Comparison of ENCODE assay signal across 19 cellular contexts in genomic region chr7:155224116-155224811, GRCh38.
A peak's percentile ranks its signal among the peaks of the same experiment; 100 is the strongest.
DNase-seq lines count a peak whose midpoint lies in the region; ATAC-seq, FAIRE-seq and TF ChIP-seq lines count a peak whose summit lies in the region.
"Had no signal": no experiment of that assay in that cellular context is flagged by ENCODE, and none has a peak within 500 bp of the region (broad histone marks: within the 10 kb centered on the region; RNA-seq: fewer than 3 reads in every experiment).

No MANE protein-coding gene starts in this region.

- no TSS peak for BruUV-seq in endothelial cell of umbilical vein (replicated peaks; lab: Mats Ljungman, UMichigan)

- POLR2A ChIA-PET in endothelial cell of umbilical vein (lab: Charles Lee): no interaction called here
- POLR2A ChIA-PET in CD8-positive, alpha-beta memory T cell (lab: Charles Lee): no interaction called here

- H3K79me2 ChIP-seq in endothelial cell of umbilical vein (ENCODE audit: control insufficient read depth, insufficient read depth, low read length): no peaks in the 10 kb centered on the region

- H3K27me3 Mint-ChIP-seq in CD8-positive, alpha-beta memory T cell: peaks cover 11 to 31% of the 10 kb centered on the region in 2 donors
- H3K27me3 Mint-ChIP-seq: activated CD4-positive, alpha-beta T cell treated with anti-CD3 and anti-CD28 coated beads, Interleukin-2, amount 10 ng/mL, durations not matched to agents 7 days and 5 days had no signal

- H3K27me3 ChIP-seq in endothelial cell of umbilical vein (ENCODE audit: control insufficient read depth in 2 of 2, insufficient read depth in 2 of 2, low read length in 2 of 2): no peaks in the 10 kb centered on the region
- H3K27me3 ChIP-seq in CD8-positive, alpha-beta memory T cell (ENCODE audit: insufficient read depth, low read length, poor library complexity, severe bottlenecking): no peaks in the 10 kb centered on the region

- H4K20me1 ChIP-seq in endothelial cell of umbilical vein (replicated peaks; ENCODE audit: control insufficient read depth, extremely low read depth, insufficient read depth, low read length): no peaks in the 10 kb centered on the region

- TF ChIP-seq POLR2A in endothelial cell of umbilical vein (IDR thresholded peaks at IDR 0.05; ENCODE audit: low read depth, low read length): no peak

- intact Hi-C loops in endothelial cell of umbilical vein (cut with micrococcal nuclease): no loop called here

- no peaks in the 10 kb centered on the region for H3K36me3 ChIP-seq in endothelial cell of umbilical vein (ENCODE audit: control insufficient read depth in 2 of 2, extremely low read depth in 1 of 2, insufficient read depth in 2 of 2, low read length in 2 of 2)
- no peaks in the 10 kb centered on the region for H3K36me3 ChIP-seq in CD8-positive, alpha-beta memory T cell (ENCODE audit: insufficient read depth, low read length)

- no peak overlapping the region for H3K9ac ChIP-seq in endothelial cell of umbilical vein (replicated peaks; ENCODE audit: extremely low read depth, insufficient read depth, low read length)
- H3K9ac ChIP-seq: GM23248 had no signal

- no peak overlapping the region for H3K27ac ChIP-seq in endothelial cell of umbilical vein (ENCODE audit: insufficient read depth, low read depth, low read length)
- no peak overlapping the region for H3K27ac ChIP-seq in CD8-positive, alpha-beta memory T cell (ENCODE audit: low read depth, low read length)
- H3K27ac ChIP-seq: GM23248 had no signal

- no peaks in the 10 kb centered on the region for H3K4me1 ChIP-seq in endothelial cell of umbilical vein (ENCODE audit: control insufficient read depth, extremely low read depth, insufficient read depth, low read length)
- no peaks in the 10 kb centered on the region for H3K4me1 ChIP-seq in CD8-positive, alpha-beta memory T cell (ENCODE audit: insufficient read depth, low read length)

- ATAC-seq in stimulated activated effector memory CD8-positive, alpha-beta T cell treated with anti-CD3 and anti-CD28 coated beads, Interleukin-12 subunit alpha, Interleukin-12 subunit beta, amount 100 ng/mL, for 72 hours: no peak
- ATAC-seq in HG02870 (IDR thresholded peaks at IDR 0.05; ENCODE audit: unreplicated experiment): no peak
- ATAC-seq: activated naive CD8-positive, alpha-beta T cell treated with anti-CD3 and anti-CD28 coated beads, Interleukin-2, amount 50 U/mL, for 24 hours had no signal

- dilution Hi-C loops in endothelial cell of umbilical vein (cut with MboI; ENCODE audit: extremely low pct_ligation_motif_present, low sequenced_read_pairs): no loop called here

- H3K4me3 Mint-ChIP-seq in stimulated activated effector memory CD8-positive, alpha-beta T cell treated with anti-CD3 and anti-CD28 coated beads, Interleukin-12 subunit alpha, Interleukin-12 subunit beta, amount 100 ng/mL, for 72 hours: no peak overlapping the region
- no peak overlapping the region for H3K4me3 Mint-ChIP-seq in CD8-positive, alpha-beta memory T cell
- H3K4me3 Mint-ChIP-seq: activated CD4-positive, alpha-beta T cell treated with anti-CD3 and anti-CD28 coated beads, Interleukin-2, amount 10 ng/mL, durations not matched to agents 7 days and 5 days; activated naive CD8-positive, alpha-beta T cell treated with anti-CD3 and anti-CD28 coated beads, Interleukin-2, amount 50 U/mL, for 24 hours; CD4-positive, alpha-beta T cell had no signal

- peak overlapping the region; percentile 57 for H3K27ac Mint-ChIP-seq in stimulated activated effector memory CD8-positive, alpha-beta T cell treated with anti-CD3 and anti-CD28 coated beads, Interleukin-12 subunit alpha, Interleukin-12 subunit beta, amount 100 ng/mL, for 72 hours
- no peak overlapping the region for H3K27ac Mint-ChIP-seq in CD8-positive, alpha-beta memory T cell
- H3K27ac Mint-ChIP-seq: activated CD4-positive, alpha-beta T cell treated with anti-CD3 and anti-CD28 coated beads, Interleukin-2, amount 10 ng/mL, durations not matched to agents 7 days and 5 days; activated naive CD8-positive, alpha-beta T cell treated with anti-CD3 and anti-CD28 coated beads, Interleukin-2, amount 50 U/mL, for 24 hours; CD4-positive, alpha-beta T cell had no signal

- CTCF ChIA-PET in endothelial cell of umbilical vein (lab: Charles Lee): interaction anchor here (1.0 kb wide), 1 partner anchor 9 kb away, joined by 4 read pairs; no protein-coding TSS in a partner anchor
- CTCF ChIA-PET in CD8-positive, alpha-beta memory T cell (lab: Charles Lee): no interaction called here

- no peaks in the 10 kb centered on the region for H3K9me3 ChIP-seq in endothelial cell of umbilical vein (replicated peaks; ENCODE audit: control insufficient read depth, insufficient read depth, low read length)
- H3K9me3 ChIP-seq in CD8-positive, alpha-beta memory T cell (ENCODE audit: low read length): no peaks in the 10 kb centered on the region

- H3K4me3 ChIP-seq in endothelial cell of umbilical vein (replicated peaks in 1 of 3; ENCODE audit: insufficient read depth in 1 of 3, low read depth in 1 of 3, low read length in 3 of 3): no peak overlapping the region
- no peak overlapping the region for H3K4me3 ChIP-seq in CD8-positive, alpha-beta memory T cell (ENCODE audit: low read length)
- H3K4me3 ChIP-seq: GM23248, lung had no signal

- H3K4me2 ChIP-seq in endothelial cell of umbilical vein (ENCODE audit: insufficient read depth, low read length): no peak overlapping the region

- DNase-seq in NCI-H510A treated with DMSO at 0.1 percent for 48 hours (lab: John Stamatoyannopoulos, UW) (peak; percentile 9), NCI-H510A (lab: John Stamatoyannopoulos, UW) (no peak), NCI-H526 treated with DMSO at 0.1 percent for 48 hours (lab: John Stamatoyannopoulos, UW) (peak; percentile 65), endothelial cell of umbilical vein (ENCODE audit: low read depth, low spot score) (no peak), SK-N-DZ (ENCODE audit: low spot score) (no peak)
- DNase-seq in stimulated activated effector memory CD8-positive, alpha-beta T cell treated with anti-CD3 and anti-CD28 coated beads, Interleukin-12 subunit alpha, Interleukin-12 subunit beta, amount 100 ng/mL, for 72 hours (ENCODE audit: low spot score in 2 of 2): no peak
- DNase-seq in CD8-positive, alpha-beta memory T cell: no peak
- DNase-seq: 8988T; activated CD4-positive, alpha-beta T cell treated with anti-CD3 and anti-CD28 coated beads, Interleukin-2, amount 10 ng/mL, durations not matched to agents 7 days and 5 days; activated naive CD8-positive, alpha-beta T cell treated with anti-CD3 and anti-CD28 coated beads, Interleukin-2, amount 50 U/mL, for 24 hours; activated T-cell treated with anti-CD3 and anti-CD28 coated beads, Interleukin-2, amount 50 U/mL, for 1 hour; CD4-positive, alpha-beta T cell; erythroblast; GM23248; KG1; nucleus accumbens; RPMI8226 had no signal

- no peak for TF ChIP-seq CTCF in endothelial cell of umbilical vein (IDR thresholded peaks at IDR 0.05; ENCODE audit: extremely low read depth in 1 of 2, insufficient read depth in 1 of 2, low read depth in 1 of 2, low read length in 2 of 2)

- H2AFZ ChIP-seq in endothelial cell of umbilical vein (ENCODE audit: low read depth, low read length): peak overlapping the region; percentile 38
- H2AFZ ChIP-seq: GM23248 had no signal

- FAIRE-seq in endothelial cell of umbilical vein (lab: Jason Lieb, UNC): no peak

- no peaks in the 10 kb centered on the region for H3K9me3 Mint-ChIP-seq in stimulated activated effector memory CD8-positive, alpha-beta T cell treated with anti-CD3 and anti-CD28 coated beads, Interleukin-12 subunit alpha, Interleukin-12 subunit beta, amount 100 ng/mL, for 72 hours
- no peaks in the 10 kb centered on the region for H3K9me3 Mint-ChIP-seq in CD8-positive, alpha-beta memory T cell
- H3K9me3 Mint-ChIP-seq: activated CD4-positive, alpha-beta T cell treated with anti-CD3 and anti-CD28 coated beads, Interleukin-2, amount 10 ng/mL, durations not matched to agents 7 days and 5 days; activated naive CD8-positive, alpha-beta T cell treated with anti-CD3 and anti-CD28 coated beads, Interleukin-2, amount 50 U/mL, for 24 hours; CD4-positive, alpha-beta T cell had no signal

- H3K36me3 Mint-ChIP-seq in stimulated activated effector memory CD8-positive, alpha-beta T cell treated with anti-CD3 and anti-CD28 coated beads, Interleukin-12 subunit alpha, Interleukin-12 subunit beta, amount 100 ng/mL, for 72 hours: no peaks in the 10 kb centered on the region
- no peaks in the 10 kb centered on the region for H3K36me3 Mint-ChIP-seq in CD8-positive, alpha-beta memory T cell

- H3K4me1 Mint-ChIP-seq in stimulated activated effector memory CD8-positive, alpha-beta T cell treated with anti-CD3 and anti-CD28 coated beads, Interleukin-12 subunit alpha, Interleukin-12 subunit beta, amount 100 ng/mL, for 72 hours: peaks cover 24% of the 10 kb centered on the region
- H3K4me1 Mint-ChIP-seq in CD8-positive, alpha-beta memory T cell: no peaks in the 10 kb centered on the region

- H3K9me1 ChIP-seq in endothelial cell of umbilical vein (replicated peaks; ENCODE audit: control insufficient read depth, extremely low read depth, insufficient read depth, low read length): no peaks in the 10 kb centered on the region

TF ChIP-seq in endothelial cell of umbilical vein, 7 proteins besides CTCF, POLR2A, EP300 and RAD21:
- TF ChIP-seq MAX (IDR thresholded peaks at IDR 0.05; ENCODE audit: insufficient read depth, insufficient read length) (no peak), MYC (IDR thresholded peaks at IDR 0.05; ENCODE audit: low read depth, low read length) (no peak), GATA2 (IDR thresholded peaks at IDR 0.05; ENCODE audit: insufficient read depth, insufficient read length, low read depth, low read length) (no peak), POLR2AphosphoS5 (IDR thresholded peaks at IDR 0.05; ENCODE audit: insufficient read depth, low read depth, low read length) (no peak)

Comparison
In these comparisons a context has a peak if more than half of its experiments do, and no peak if none do; other contexts are left out.
1. DNase-seq: peak in NCI-H510A treated with DMSO at 0.1 percent for 48 hours (single experiment) and NCI-H526 treated with DMSO at 0.1 percent for 48 hours (single experiment); none in NCI-H510A (single experiment), endothelial cell of umbilical vein (single experiment), stimulated activated effector memory CD8-positive, alpha-beta T cell treated with anti-CD3 and anti-CD28 coated beads, Interleukin-12 subunit alpha, Interleukin-12 subunit beta, amount 100 ng/mL, for 72 hours (0 of 2), SK-N-DZ (single experiment) and CD8-positive, alpha-beta memory T cell (0 of 5).